Comparison of ENCODE assay signal across 4 cellular contexts in the genomic region with DNA sequence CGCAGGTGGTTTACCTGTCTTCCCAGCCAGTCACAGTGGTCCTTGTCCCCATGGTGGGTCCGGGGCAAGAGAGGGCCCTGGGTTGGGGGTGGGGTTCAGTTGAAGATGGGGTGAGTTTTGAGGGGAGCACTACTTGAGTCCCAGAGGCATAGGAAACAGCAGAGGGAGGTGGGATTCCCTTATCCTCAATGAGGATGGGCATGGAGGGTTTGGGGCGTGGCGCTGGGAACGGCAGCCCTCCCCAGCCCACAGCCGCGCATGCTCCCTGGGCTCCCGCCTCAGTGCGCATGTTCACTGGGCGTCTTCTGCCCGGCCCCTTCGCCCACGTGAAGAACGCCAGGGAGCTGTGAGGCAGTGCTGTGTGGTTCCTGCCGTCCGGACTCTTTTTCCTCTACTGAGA. TPM values are rescaled to one million over a fixed set of nuclear protein-coding genes. Genes with fewer than 3 reads are reported as not detected.
"Had no signal": no experiment of that assay in that cellular context is flagged by ENCODE, and none has a peak within 500 bp of the region (broad histone marks: within the 10 kb centered on the region; RNA-seq: fewer than 3 reads in every experiment).

A gene with protein sequence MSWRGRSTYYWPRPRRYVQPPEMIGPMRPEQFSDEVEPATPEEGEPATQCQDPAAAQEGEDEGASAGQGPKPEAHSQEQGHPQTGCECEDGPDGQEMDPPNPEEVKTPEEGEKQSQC (plus strand): TSS at position 301 of the 400 bp plus-strand sequence. CDS start 1,155 bp downstream, outside the sequence.

RNA-seq across cellular contexts. Expression of the gene that starts here (rescaled TPM):
- total RNA-seq: LHCN-M2, M059J, MCF 10A, NCI-H460 had no signal
